17 cellular contexts compared by ENCODE assay signal in the genomic region with DNA sequence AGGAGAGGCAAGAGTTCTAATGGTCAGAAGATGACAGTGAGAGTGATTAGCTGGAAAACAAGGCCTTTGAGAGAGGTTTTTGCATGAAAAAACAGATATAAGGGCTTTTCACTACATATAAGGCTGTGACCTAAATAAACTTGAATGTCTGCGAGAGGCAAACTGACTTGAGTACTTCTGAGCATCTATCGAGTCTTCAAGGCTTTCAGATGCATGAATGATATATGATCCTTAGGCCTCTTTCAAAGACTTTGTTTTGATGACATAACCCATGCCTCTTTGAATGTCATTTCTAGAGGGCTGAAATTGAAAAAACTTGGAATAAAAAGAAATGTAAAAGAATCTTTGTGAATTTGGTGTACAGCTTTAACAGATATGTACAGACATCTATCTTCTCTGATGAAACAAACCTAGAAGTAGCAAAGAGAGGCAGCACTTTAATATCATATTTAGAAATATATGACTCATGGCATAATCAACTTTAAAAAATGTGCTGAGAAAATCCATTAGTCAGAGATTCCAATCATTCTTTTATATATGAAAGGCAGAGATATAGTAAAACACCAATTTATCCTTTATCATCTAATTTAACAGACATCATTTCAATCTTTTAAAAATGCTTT.
DNase-seq lines count a peak whose midpoint lies in the region; ATAC-seq, FAIRE-seq and TF ChIP-seq lines count a peak whose summit lies in the region.
"Had no signal": no experiment of that assay in that cellular context is flagged by ENCODE, and none has a peak within 500 bp of the region (broad histone marks: within the 10 kb centered on the region; RNA-seq: fewer than 3 reads in every experiment).

No MANE protein-coding gene starts in this region.

- no peak for ATAC-seq in GM21528 (IDR thresholded peaks at IDR 0.05; ENCODE audit: low FRiP score, unreplicated experiment)
- ATAC-seq in lower lobe of right lung, result no peak
- ATAC-seq: effector memory CD8-positive, alpha-beta T cell had no signal

- intact Hi-C loops in lower lobe of right lung (cut with DNase I), result no loop called here

- H4K20me1 ChIP-seq in astrocyte (ENCODE audit: insufficient read depth, low read length), result no peaks in the 10 kb centered on the region

- DNase-seq in HTR-8/SVneo (ENCODE audit: insufficient read length, low spot score), result peak; percentile 42
- peak; percentile 36 for DNase-seq in astrocyte (ENCODE audit: low read depth)
- DNase-seq in iris pigment epithelial cell (ENCODE audit: low read depth), result peak; percentile 70
- DNase-seq in G401 (ENCODE audit: low spot score), result no peak
- no peak for DNase-seq in lower lobe of right lung
- DNase-seq in stimulated activated CD8-positive, alpha-beta memory T cell treated with anti-CD3 and anti-CD28 coated beads, Interleukin-4, amount 100 ng/mL, for 48 hours, result no peak
- DNase-seq: activated T-cell treated with anti-CD3 and anti-CD28 coated beads, Interleukin-2, amount 50 U/mL, for 48 hours; effector memory CD8-positive, alpha-beta T cell; NCI-H1436; T-helper 1 cell had no signal

- no peak overlapping the region for H3K4me3 Mint-ChIP-seq in astrocyte (ENCODE audit: unreplicated experiment)
- H3K4me3 Mint-ChIP-seq: effector memory CD8-positive, alpha-beta T cell had no signal

- H3K36me3 ChIP-seq in ACC112 (ENCODE audit: insufficient read depth, low read length) (no peaks in the 10 kb centered on the region), astrocyte (ENCODE audit: insufficient read depth, low read length) (no peaks in the 10 kb centered on the region), lower lobe of right lung (no peaks in the 10 kb centered on the region)
- H3K36me3 ChIP-seq: ascending aorta, neutrophil had no signal

- H3K9ac ChIP-seq in astrocyte (ENCODE audit: low read length), result no peak overlapping the region

- H3K9me3 Mint-ChIP-seq in astrocyte (ENCODE audit: unreplicated experiment), result no peaks in the 10 kb centered on the region
- H3K9me3 Mint-ChIP-seq: effector memory CD8-positive, alpha-beta T cell had no signal

- H3K79me2 ChIP-seq in ACC112 (ENCODE audit: control insufficient read depth, insufficient read depth, low read length, unreplicated experiment) (no peaks in the 10 kb centered on the region), astrocyte (ENCODE audit: insufficient read depth, low read length) (no peaks in the 10 kb centered on the region)

- H3K27ac Mint-ChIP-seq in astrocyte (ENCODE audit: unreplicated experiment), result peak overlapping the region; percentile 64
- H3K27ac Mint-ChIP-seq: effector memory CD8-positive, alpha-beta T cell had no signal

- FAIRE-seq in HTR-8/SVneo (lab: Jason Lieb, UNC) (no peak), astrocyte (lab: Jason Lieb, UNC) (no peak)
- FAIRE-seq: GM19239, H1 had no signal

- TF ChIP-seq CTCF in astrocyte (IDR thresholded peaks at IDR 0.05; ENCODE audit: insufficient read depth, low read depth, low read length) (no peak), lower lobe of right lung (IDR thresholded peaks at IDR 0.05) (no peak)

- H3K27ac ChIP-seq in ACC112 (ENCODE audit: low read depth, low read length) (peak overlapping the region; percentile 75), astrocyte (ENCODE audit: low read depth, low read length) (peak overlapping the region; percentile 15), lower lobe of right lung (no peak overlapping the region)
- H3K27ac ChIP-seq: neutrophil had no signal

- H3K27me3 ChIP-seq in ACC112 (ENCODE audit: insufficient read depth, low read length) (no peaks in the 10 kb centered on the region), astrocyte (ENCODE audit: insufficient read depth, low read length) (no peaks in the 10 kb centered on the region), lower lobe of right lung (ENCODE audit: low read depth) (no peaks in the 10 kb centered on the region)
- H3K27me3 ChIP-seq: ascending aorta, neutrophil had no signal

- peaks cover 60% of the 10 kb centered on the region for H3K4me1 Mint-ChIP-seq in astrocyte (ENCODE audit: low read depth, unreplicated experiment)

- H3K4me2 ChIP-seq in astrocyte (ENCODE audit: low read length), result peak overlapping the region; percentile 41

- in situ Hi-C loops in G401 (cut with HindIII; ENCODE audit: low sequenced_read_pairs), result no loop called here

- H3K4me1 ChIP-seq in ACC112 (ENCODE audit: control insufficient read depth, insufficient read depth, low read length, unreplicated experiment), result peaks cover 61% of the 10 kb centered on the region
- peaks cover 40% of the 10 kb centered on the region for H3K4me1 ChIP-seq in astrocyte (ENCODE audit: insufficient read depth, low read length)
- peaks cover 14% of the 10 kb centered on the region for H3K4me1 ChIP-seq in lower lobe of right lung

- H3K4me3 ChIP-seq in ACC112 (ENCODE audit: low read depth, low read length) (0 out of 2 replicates have a peak overlapping the region, but pooled peaks have one; percentile 11), astrocyte (ENCODE audit: insufficient read depth, low read depth, low read length) (no peak overlapping the region), lower lobe of right lung (no peak overlapping the region)
- H3K4me3 ChIP-seq: lung had no signal

- H2AFZ ChIP-seq in ACC112 (ENCODE audit: low read length, unreplicated experiment), result no peak overlapping the region
- H2AFZ ChIP-seq in astrocyte (ENCODE audit: low read depth, low read length), result no peak overlapping the region

- no peaks in the 10 kb centered on the region for H3K36me3 Mint-ChIP-seq in astrocyte (ENCODE audit: low read depth, unreplicated experiment)

- H3K9me3 ChIP-seq in astrocyte (ENCODE audit: insufficient read depth, low read depth, low read length) (no peaks in the 10 kb centered on the region), lower lobe of right lung (no peaks in the 10 kb centered on the region)
- H3K9me3 ChIP-seq: ascending aorta, neutrophil had no signal

- H3K27me3 Mint-ChIP-seq in astrocyte (ENCODE audit: low read depth, unreplicated experiment), result no peaks in the 10 kb centered on the region

Comparison
In these comparisons a context has a peak if more than half of its experiments do, and no peak if none do; other contexts are left out.
1. DNase-seq: peak in HTR-8/SVneo (single experiment), astrocyte (single experiment) and iris pigment epithelial cell (single experiment); none in G401 (single experiment), lower lobe of right lung (single experiment) and stimulated activated CD8-positive, alpha-beta memory T cell treated with anti-CD3 and anti-CD28 coated beads, Interleukin-4, amount 100 ng/mL, for 48 hours (single experiment).